Comparison of ENCODE assay signal across 16 cellular contexts in genomic region chr10:36494386-36494785, GRCh38.
A peak's percentile ranks its signal among the peaks of the same experiment; 100 is the strongest.
DNase-seq lines count a peak whose midpoint lies in the region; ATAC-seq, FAIRE-seq and TF ChIP-seq lines count a peak whose summit lies in the region.
"Had no signal": no experiment of that assay in that cellular context is flagged by ENCODE, and none has a peak within 500 bp of the region (broad histone marks: within the 10 kb centered on the region; RNA-seq: fewer than 3 reads in every experiment).

No MANE protein-coding gene starts in this region.

- no peak overlapping the region for H3K9ac ChIP-seq in adipocyte (ENCODE audit: low read length)

- FAIRE-seq in urothelium cell line (lab: Jason Lieb, UNC) = no peak

- TF ChIP-seq EP300 in gastroesophageal sphincter (IDR thresholded peaks at IDR 0.05) = no peak

- H3K4me3 ChIP-seq in adipocyte (ENCODE audit: low read length) = no peak overlapping the region
- no peak overlapping the region for H3K4me3 ChIP-seq in gastroesophageal sphincter
- H3K4me3 ChIP-seq: Peyer's patch had no signal

- DNase-seq in HPDE6-E6E7 (ENCODE audit: extremely low spot score) = peak; percentile 11
- peak; percentile 27 for DNase-seq in adipocyte (ENCODE audit: low read depth)
- DNase-seq in urothelium cell line (ENCODE audit: low spot score) = peak; percentile 43
- no peak for DNase-seq in NCI-H1092 (lab: John Stamatoyannopoulos, UW)
- no peak for DNase-seq in glomerular visceral epithelial cell (ENCODE audit: extremely low spot score)
- DNase-seq: activated T-cell treated with anti-CD3 and anti-CD28 coated beads, Interleukin-2, amount 50 U/mL, for 1 hour; DMS153; erythroblast; left colon; Peyer's patch; stimulated activated CD4-positive, alpha-beta T cell treated with anti-CD3 and anti-CD28 coated beads, Interleukin-4, amount 100 ng/mL, for 1 hour; stimulated activated naive CD8-positive, alpha-beta T cell treated with anti-CD3 and anti-CD28 coated beads, Interleukin-15, amount 100 ng/mL, for 72 hours had no signal

- TF ChIP-seq CTCF in gastroesophageal sphincter (IDR thresholded peaks at IDR 0.05) = no peak

- H3K36me3 ChIP-seq in adipocyte (ENCODE audit: control insufficient read depth, insufficient read depth, low read length, severe bottlenecking) = no peaks in the 10 kb centered on the region
- H3K36me3 ChIP-seq in gastroesophageal sphincter = no peaks in the 10 kb centered on the region
- H3K36me3 ChIP-seq: neutrophil, Peyer's patch had no signal

- ATAC-seq in gastroesophageal sphincter (peak; percentile 39), HG03095 (IDR thresholded peaks at IDR 0.05; ENCODE audit: unreplicated experiment) (no peak)
- ATAC-seq: left colon; stimulated activated naive CD8-positive, alpha-beta T cell treated with anti-CD3 and anti-CD28 coated beads, Interleukin-15, amount 100 ng/mL, for 72 hours had no signal

- no peak for TF ChIP-seq POLR2A in gastroesophageal sphincter (IDR thresholded peaks at IDR 0.05)

- WGBS in gastroesophageal sphincter (ENCODE audit: low coverage in 1 of 2), 2 donors = 40 to 57% methylated on average over 2 of the region's 2 CpGs

- H3K4me1 ChIP-seq in adipocyte (ENCODE audit: control insufficient read depth, insufficient read depth, low read length) (peaks cover 39% of the 10 kb centered on the region), gastroesophageal sphincter (peaks cover 0 to 45% (median 14%) of the 10 kb centered on the region in 3 donors)

- no peaks in the 10 kb centered on the region for H3K9me3 ChIP-seq in adipocyte (ENCODE audit: control insufficient read depth, low read length)
- H3K9me3 ChIP-seq in gastroesophageal sphincter = no peaks in the 10 kb centered on the region
- H3K9me3 ChIP-seq: neutrophil, Peyer's patch had no signal

- H3K27ac ChIP-seq in gastroesophageal sphincter = peak overlapping the region in 1 of 4 donors; percentile 42
- H3K27ac ChIP-seq: neutrophil, Peyer's patch, VCaP had no signal

- H3K27me3 ChIP-seq in adipocyte (replicated peaks; ENCODE audit: control insufficient read depth, insufficient read depth, low read length) (no peaks in the 10 kb centered on the region), gastroesophageal sphincter (no peaks in the 10 kb centered on the region)
- H3K27me3 ChIP-seq: neutrophil, Peyer's patch had no signal

Comparison
In these comparisons a context has a peak if more than half of its experiments do, and no peak if none do; other contexts are left out.
1. DNase-seq: peak in HPDE6-E6E7 (single experiment), adipocyte (single experiment) and urothelium cell line (single experiment); none in NCI-H1092 (single experiment) and glomerular visceral epithelial cell (single experiment).